Comparison of ENCODE assay signal across 16 cellular contexts in genomic region chr5:141870226-141870625, GRCh38. TPM values are rescaled to one million over a fixed set of nuclear protein-coding genes. Genes with fewer than 3 reads are reported as not detected.
DNase-seq lines count a peak whose midpoint lies in the region; ATAC-seq and TF ChIP-seq lines count a peak whose summit lies in the region.
"Had no signal": no experiment of that assay in that cellular context is flagged by ENCODE, and none has a peak within 500 bp of the region (broad histone marks: within the 10 kb centered on the region; RNA-seq: fewer than 3 reads in every experiment).

No MANE protein-coding gene starts in this region.

- TF ChIP-seq CTCF in WERI-Rb-1 (IDR thresholded peaks at IDR 0.05; ENCODE audit: low read depth, low read length) (no peak), body of pancreas (IDR thresholded peaks at IDR 0.05) (no peak), HFFc6 (IDR thresholded peaks at IDR 0.05) (no peak)

- intact Hi-C loops in body of pancreas (cut with DNase I) = no loop called here

- H3K36me3 Mint-ChIP-seq in HFFc6 (ENCODE audit: low read depth) = no peaks in the 10 kb centered on the region
- H3K36me3 Mint-ChIP-seq in activated CD8-positive, alpha-beta memory T cell treated with anti-CD3 and anti-CD28 coated beads, Interleukin-2, amount 10 ng/mL, durations not matched to agents 7 days and 5 days = no peaks in the 10 kb centered on the region

- no peak for TF ChIP-seq POLR2A in body of pancreas (IDR thresholded peaks at IDR 0.05)

- CTCF ChIA-PET in activated CD8-positive, alpha-beta memory T cell treated with anti-CD3 and anti-CD28 coated beads, Interleukin-2, amount 10 ng/mL, durations not matched to agents 7 days and 5 days (lab: Charles Lee) = no interaction called here

- no peaks in the 10 kb centered on the region for H3K4me1 Mint-ChIP-seq in HFFc6 (ENCODE audit: low read depth)
- no peaks in the 10 kb centered on the region for H3K4me1 Mint-ChIP-seq in activated CD8-positive, alpha-beta memory T cell treated with anti-CD3 and anti-CD28 coated beads, Interleukin-2, amount 10 ng/mL, durations not matched to agents 7 days and 5 days
- H3K4me1 Mint-ChIP-seq: activated CD4-positive, alpha-beta T cell treated with anti-CD3 and anti-CD28 coated beads, Interleukin-2, amount 10 ng/mL, durations not matched to agents 24 days and 14 days had no signal

- no peak overlapping the region for H3K4me3 Mint-ChIP-seq in HFFc6
- H3K4me3 Mint-ChIP-seq in activated CD8-positive, alpha-beta memory T cell treated with anti-CD3 and anti-CD28 coated beads, Interleukin-2, amount 10 ng/mL, durations not matched to agents 7 days and 5 days = no peak overlapping the region
- H3K4me3 Mint-ChIP-seq: activated CD4-positive, alpha-beta T cell treated with anti-CD3 and anti-CD28 coated beads, Interleukin-2, amount 10 ng/mL, durations not matched to agents 24 days and 14 days; activated T-cell treated with anti-CD3 and anti-CD28 coated beads, Interleukin-2, amount 50 U/mL, for 4 hours had no signal

- DNase-seq in HT-29 (ENCODE audit: low spot score) (peak; percentile 64), caudate nucleus (lab: John Stamatoyannopoulos, UW) (no peak), WERI-Rb-1 (no peak), body of pancreas (no peak), HFFc6 (no peak)
- no peak for DNase-seq in activated CD8-positive, alpha-beta memory T cell treated with anti-CD3 and anti-CD28 coated beads, Interleukin-2, amount 10 ng/mL, durations not matched to agents 7 days and 5 days
- DNase-seq: activated CD4-positive, alpha-beta T cell treated with anti-CD3 and anti-CD28 coated beads, Interleukin-2, amount 10 ng/mL, durations not matched to agents 24 days and 14 days; activated T-cell treated with anti-CD3 and anti-CD28 coated beads, Interleukin-2, amount 50 U/mL, for 4 hours; central memory CD4-positive, alpha-beta T cell; left cardiac atrium; NCI-H1417; NCI-H345; SIG-M5; T-helper 9 cell had no signal

- peaks cover 52% of the 10 kb centered on the region for H3K36me3 ChIP-seq in iPS-20b (ENCODE audit: insufficient read depth, low read depth, low read length)
- no peaks in the 10 kb centered on the region for H3K36me3 ChIP-seq in WERI-Rb-1
- H3K36me3 ChIP-seq in body of pancreas (replicated peaks in 1 of 2; ENCODE audit: insufficient read depth in 1 of 2, low read depth in 2 of 2) = peaks cover 0 to 4% of the 10 kb centered on the region in 2 donors

- no peaks in the 10 kb centered on the region for H3K9me3 Mint-ChIP-seq in HFFc6
- H3K9me3 Mint-ChIP-seq in activated CD8-positive, alpha-beta memory T cell treated with anti-CD3 and anti-CD28 coated beads, Interleukin-2, amount 10 ng/mL, durations not matched to agents 7 days and 5 days (ENCODE audit: low read depth) = no peaks in the 10 kb centered on the region
- H3K9me3 Mint-ChIP-seq: activated CD4-positive, alpha-beta T cell treated with anti-CD3 and anti-CD28 coated beads, Interleukin-2, amount 10 ng/mL, durations not matched to agents 24 days and 14 days; activated T-cell treated with anti-CD3 and anti-CD28 coated beads, Interleukin-2, amount 50 U/mL, for 4 hours had no signal

- H3K4me1 ChIP-seq in iPS-20b (ENCODE audit: insufficient read depth, low read length) (peaks cover 44% of the 10 kb centered on the region), body of pancreas (peaks cover 42% of the 10 kb centered on the region)

- WGBS in body of pancreas, 2 donors = 80 to 87% methylated on average over 5 of the region's 5 CpGs

- H3K27me3 ChIP-seq in iPS-20b (ENCODE audit: insufficient read depth, low read length) = peaks cover 12% of the 10 kb centered on the region; the same call in 1 of the 2 replicates
- peaks cover 5% of the 10 kb centered on the region for H3K27me3 ChIP-seq in WERI-Rb-1 (ENCODE audit: insufficient read depth, low read depth, severe bottlenecking)
- H3K27me3 ChIP-seq in body of pancreas = no peaks in the 10 kb centered on the region

- no peak overlapping the region for H3K27ac Mint-ChIP-seq in HFFc6
- no peak overlapping the region for H3K27ac Mint-ChIP-seq in activated CD8-positive, alpha-beta memory T cell treated with anti-CD3 and anti-CD28 coated beads, Interleukin-2, amount 10 ng/mL, durations not matched to agents 7 days and 5 days
- H3K27ac Mint-ChIP-seq: activated CD4-positive, alpha-beta T cell treated with anti-CD3 and anti-CD28 coated beads, Interleukin-2, amount 10 ng/mL, durations not matched to agents 24 days and 14 days had no signal

- H3K4me3 ChIP-seq in iPS-20b (ENCODE audit: low read length) = no peak overlapping the region
- H3K4me3 ChIP-seq in skin epidermis = no peak overlapping the region
- no peak overlapping the region for H3K4me3 ChIP-seq in WERI-Rb-1 (ENCODE audit: low read depth, low read length)
- no peak overlapping the region for H3K4me3 ChIP-seq in body of pancreas

- H3K9ac ChIP-seq in iPS-20b (ENCODE audit: low read depth, low read length) = peak overlapping the region; percentile 3; the same call in 1 of the 2 replicates

- H3K27ac ChIP-seq in caudate nucleus (ENCODE audit: low read depth, low read length) (peak overlapping the region; percentile 36), iPS-20b (ENCODE audit: low read length) (no peak overlapping the region), skin epidermis (peak overlapping the region in 14 of 21 experiments; percentile 3 to 77 (median 52)), WERI-Rb-1 (no peak overlapping the region), body of pancreas (no peak overlapping the region)

- H3K9me3 ChIP-seq in iPS-20b (ENCODE audit: insufficient read depth, low read depth, low read length) (no peaks in the 10 kb centered on the region), WERI-Rb-1 (ENCODE audit: severe bottlenecking) (no peaks in the 10 kb centered on the region), body of pancreas (no peaks in the 10 kb centered on the region)

- no peak for ATAC-seq in body of pancreas
- no peak for ATAC-seq in activated CD8-positive, alpha-beta memory T cell treated with anti-CD3 and anti-CD28 coated beads, Interleukin-2, amount 10 ng/mL, durations not matched to agents 7 days and 5 days
- ATAC-seq: activated T-cell treated with anti-CD3 and anti-CD28 coated beads, Interleukin-2, amount 50 U/mL, for 4 hours had no signal

- peaks cover 60% of the 10 kb centered on the region for H3K27me3 Mint-ChIP-seq in HFFc6 (ENCODE audit: insufficient read depth)
- H3K27me3 Mint-ChIP-seq in activated CD8-positive, alpha-beta memory T cell treated with anti-CD3 and anti-CD28 coated beads, Interleukin-2, amount 10 ng/mL, durations not matched to agents 7 days and 5 days = peaks cover 52% of the 10 kb centered on the region

RNA-seq across cellular contexts. Expression of gene PCDH1, which starts 8.0 kb away (rescaled TPM):
- 108 and 131 TPM in 2 replicates for total RNA-seq in HT-29 (2014; rRNA removed; shearing (Covaris generic))
- 10 to 100 TPM; 24.9 to 31.3 TPM for total RNA-seq in body of pancreas
- total RNA-seq in HFFc6 (2021; fragmentation: NEBNext Ultra II Directional; extraction: Animal tissue kit (Norgen Biotek cat#: 25700)) = under 1 TPM in 5 of 6 experiments, not detected in 1; 0.07 to 0.18 (median 0.07) TPM
- total RNA-seq in activated CD8-positive, alpha-beta memory T cell treated with anti-CD3 and anti-CD28 coated beads, Interleukin-2, amount 10 ng/mL, durations not matched to agents 7 days and 5 days = not detected
- total RNA-seq: activated CD4-positive, alpha-beta T cell treated with anti-CD3 and anti-CD28 coated beads, Interleukin-2, amount 10 ng/mL, durations not matched to agents 24 days and 14 days had no signal

RNA-seq across cellular contexts. Expression of gene DELE1, which starts 53.4 kb away (rescaled TPM):
- 78.2 and 84.7 TPM in 2 replicates for total RNA-seq in HT-29 (2014; rRNA removed; shearing (Covaris generic))
- 100 to 1,000 TPM in 1 of 2 donors, 10 to 100 TPM in 1; 50.6 to 100 TPM for total RNA-seq in body of pancreas
- total RNA-seq in HFFc6 (2021; fragmentation: NEBNext Ultra II Directional; extraction: Animal tissue kit (Norgen Biotek cat#: 25700)) = 10 to 100 TPM; 44.4 to 54.2 (median 46.7) TPM
- 10 to 100 TPM; 65.4 to 68.7 TPM for total RNA-seq in activated CD8-positive, alpha-beta memory T cell treated with anti-CD3 and anti-CD28 coated beads, Interleukin-2, amount 10 ng/mL, durations not matched to agents 7 days and 5 days

Comparison
In these comparisons a context has a peak if more than half of its experiments do, and no peak if none do; other contexts are left out.
1. H3K27ac ChIP-seq: peak in caudate nucleus (single experiment) and skin epidermis (14 of 21); none in iPS-20b (single experiment), WERI-Rb-1 (single experiment) and body of pancreas (0 of 4).
2. RNA of gene PCDH1, which starts 8.0 kb away (total RNA-seq): 108 to 131 TPM in HT-29 and 24.9 to 31.3 TPM in body of pancreas; 0.07 to 0.18 TPM in HFFc6 and not detected in activated CD8-positive, alpha-beta memory T cell treated with anti-CD3 and anti-CD28 coated beads, Interleukin-2, amount 10 ng/mL, durations not matched to agents 7 days and 5 days; every median in the first group is over 10 times any median in the second.